ENCODE assay signal across 6 cellular contexts in genomic region chr6:116201538-116201937, GRCh38.
"Had no signal": no experiment of that assay in that cellular context is flagged by ENCODE, and none has a peak within 500 bp of the region (broad histone marks: within the 10 kb centered on the region; RNA-seq: fewer than 3 reads in every experiment).

No MANE protein-coding gene starts in this region.

- H3K4me3 ChIP-seq: GM23248, HAP-1 had no signal

- H3K27ac ChIP-seq: GM23248 had no signal

- H3K36me3 ChIP-seq: HAP-1 had no signal

- ATAC-seq: HCT116 had no signal

- DNase-seq: GM23248, GOT3, H7, HFFc6 had no signal

- H3K9ac ChIP-seq: GM23248 had no signal

- H3K9me3 ChIP-seq: HAP-1 had no signal

- H2AFZ ChIP-seq: GM23248 had no signal

- H3K4me1 ChIP-seq: HAP-1 had no signal
